ENCODE assay signal across 8 cellular contexts in genomic region chr19:40609561-40610395, GRCh38. TPM values are rescaled to one million over a fixed set of nuclear protein-coding genes. Genes with fewer than 3 reads are reported as not detected.
A peak's percentile ranks its signal among the peaks of the same experiment; 100 is the strongest.
DNase-seq lines count a peak whose midpoint lies in the region; ATAC-seq and TF ChIP-seq lines count a peak whose summit lies in the region.

No MANE protein-coding gene starts in this region.

- no peak for TF ChIP-seq CTCF in adrenal gland (IDR thresholded peaks at IDR 0.05)
- no peak for TF ChIP-seq CTCF in gastrocnemius medialis (IDR thresholded peaks at IDR 0.05 in 4 of 5, conservative IDR thresholded peaks at IDR 0.05 in 1 of 5)

- peak overlapping the region; percentile 26 to 94 (median 88) for H3K27ac ChIP-seq in adrenal gland
- peak overlapping the region; percentile 60 to 84 (median 81) for H3K27ac ChIP-seq in gastrocnemius medialis

- no peaks in the 10 kb centered on the region for H3K27me3 ChIP-seq in adrenal gland
- no peaks in the 10 kb centered on the region for H3K27me3 ChIP-seq in gastrocnemius medialis

- DNase-seq in AML-193 (lab: John Stamatoyannopoulos, UW): peak; percentile 72 to 84
- peak in 75 of 76 experiments; percentile 74 to 100 (median 98) for DNase-seq in HUDEP-2 (lab: John Stamatoyannopoulos, UW; ENCODE audit: unreplicated experiment in 76 of 76)
- peak; percentile 72 for DNase-seq in T follicular helper cell (ENCODE audit: low read depth)
- peak; percentile 89 to 97 (median 93) for DNase-seq in adrenal gland
- DNase-seq in hepatic stellate cell (ENCODE audit: low spot score): peak; percentile 94
- DNase-seq in gastrocnemius medialis: peak; percentile 80 to 85
- no peak for DNase-seq in COR-L47 (lab: John Stamatoyannopoulos, UW)

- 1 to 14% (median 6%) methylated on average over 20 to 50 of the region's 50 CpGs for WGBS in adrenal gland, 4 donors

- in situ Hi-C loops in gastrocnemius medialis (cut with MboI; ENCODE audit: low sequenced_read_pairs in 4 of 4): no loop called here

- intact Hi-C loops in adrenal gland (cut with DNase I): no loop called here
- intact Hi-C loops in gastrocnemius medialis (cut with DNase I; ENCODE audit: low total_unique reads): loop anchor here (5.0 kb wide), 1 partner anchor 142 kb away; the partner anchor contains the start of genes BLVRB and SPTBN4

- H3K4me3 ChIP-seq in adrenal gland (peak overlapping the region in 2 of 4 donors; percentile 23 to 53), gastrocnemius medialis (peak overlapping the region; percentile 42 to 68 (median 50))

- H3K9me3 ChIP-seq in adrenal gland (replicated peaks in 1 of 3) (no peaks in the 10 kb centered on the region), gastrocnemius medialis (no peaks in the 10 kb centered on the region)

- TF ChIP-seq POLR2A in GM19193 (IDR thresholded peaks at IDR 0.05; ENCODE audit: extremely low read depth, insufficient read depth, insufficient read length) (peak; percentile 40), adrenal gland (IDR thresholded peaks at IDR 0.05) (peak in 1 of 2 donors; percentile 24), gastrocnemius medialis (IDR thresholded peaks at IDR 0.05) (peak in 1 of 2 donors; percentile 39)

- H3K36me3 ChIP-seq in adrenal gland (replicated peaks in 1 of 2) (no peaks in the 10 kb centered on the region), gastrocnemius medialis (no peaks in the 10 kb centered on the region)

- H3K4me1 ChIP-seq in adrenal gland (replicated peaks in 1 of 2): peaks cover 26 to 27% of the 10 kb centered on the region in 2 donors
- peaks cover 12% of the 10 kb centered on the region in 2 donors for H3K4me1 ChIP-seq in gastrocnemius medialis

- ATAC-seq in gastrocnemius medialis: peak; percentile 66 to 75

RNA-seq across cellular contexts. Expression of gene LTBP4, which starts 8.6 kb away (rescaled TPM):
- total RNA-seq in adrenal gland (100 to 1,000 TPM in 6 of 8 donors, 10 to 100 TPM in 2; 46.7 to 205 (median 121) TPM), gastrocnemius medialis (10 to 100 TPM; 34.4 to 46.7 (median 40.5) TPM)
- 100 to 1,000 TPM in 2 of 3 donors, 10 to 100 TPM in 1; 15.3 to 272 (median 142) TPM for polyA plus RNA-seq in adrenal gland

RNA-seq across cellular contexts. Expression of gene SHKBP1, which starts 33.1 kb away (rescaled TPM):
- total RNA-seq in adrenal gland: 10 to 100 TPM; 37.4 to 96.3 (median 51.6) TPM
- polyA plus RNA-seq in adrenal gland: 100 to 1,000 TPM in 2 of 3 donors, 10 to 100 TPM in 1; 17.8 to 157 (median 118) TPM
- total RNA-seq in gastrocnemius medialis: 10 to 100 TPM; 11.1 to 24.5 (median 23.6) TPM
